Comparison of ENCODE assay signal across 18 cellular contexts in the genomic region with DNA sequence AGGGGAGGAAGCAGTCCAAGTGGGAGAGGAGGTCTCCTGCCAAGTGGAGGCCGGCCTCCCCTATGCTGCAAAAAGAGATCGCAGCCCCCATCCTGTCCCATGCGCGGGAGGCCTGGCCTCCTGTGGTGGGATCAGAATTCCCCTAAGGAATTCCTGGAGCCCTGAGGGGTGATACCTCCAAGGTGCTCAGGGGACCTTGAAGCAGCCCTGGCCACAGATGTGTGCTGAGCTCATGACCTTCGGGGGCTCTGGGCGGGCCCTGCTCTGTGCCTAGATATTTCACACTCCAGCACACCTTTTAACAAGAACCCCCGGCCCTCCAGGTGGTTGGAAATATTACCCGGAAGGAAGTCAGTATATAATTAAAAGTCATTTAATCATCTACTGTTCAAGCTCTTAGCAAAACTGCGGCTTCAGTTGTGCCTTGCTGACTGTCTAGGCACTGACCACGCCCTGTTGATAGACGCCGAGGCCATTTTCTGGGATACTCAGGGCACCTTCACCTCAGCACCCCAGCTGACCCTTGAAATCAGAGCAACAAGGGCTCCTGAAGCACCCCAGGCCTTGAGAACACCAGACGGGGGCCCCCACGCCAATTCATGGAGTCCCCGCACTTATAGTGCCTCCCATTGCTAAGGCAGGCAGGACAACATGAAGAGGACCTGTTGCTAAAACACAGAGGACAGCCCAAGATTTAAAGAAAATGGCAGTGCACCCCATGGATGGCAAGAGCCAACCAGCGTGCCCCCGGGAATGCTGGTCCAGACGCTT.
A peak's percentile ranks its signal among the peaks of the same experiment; 100 is the strongest.
DNase-seq lines count a peak whose midpoint lies in the region; ATAC-seq and TF ChIP-seq lines count a peak whose summit lies in the region.
"Had no signal": no experiment of that assay in that cellular context is flagged by ENCODE, and none has a peak within 500 bp of the region (broad histone marks: within the 10 kb centered on the region; RNA-seq: fewer than 3 reads in every experiment).

No MANE protein-coding gene starts in this region.

- ATAC-seq in Right ventricle myocardium superior (ENCODE audit: poor library complexity), result no peak
- no peak for ATAC-seq in left ventricle myocardium superior
- no peak for ATAC-seq in lung (ENCODE audit: insufficient read depth, low FRiP score)
- ATAC-seq: A549, K562 had no signal

- no peak for TF ChIP-seq POLR2A in vagina (IDR thresholded peaks at IDR 0.05)

- no peak for TF ChIP-seq CTCF in coronary artery (IDR thresholded peaks at IDR 0.05)
- no peak for TF ChIP-seq CTCF in lung (IDR thresholded peaks at IDR 0.05; ENCODE audit: control extremely low read depth, extremely low read depth)
- TF ChIP-seq CTCF in vagina (IDR thresholded peaks at IDR 0.05), result no peak

- H3K4me3 ChIP-seq in coronary artery (no peak overlapping the region), lung (no peak overlapping the region), vagina (no peak overlapping the region), SJCRH30 (no peak overlapping the region)
- H3K4me3 ChIP-seq: A549, K562, MG63 had no signal

- H3K27me3 ChIP-seq in lung (ENCODE audit: control insufficient read depth, insufficient read depth) (no peaks in the 10 kb centered on the region), vagina (no peaks in the 10 kb centered on the region), SJCRH30 (no peaks in the 10 kb centered on the region)
- H3K27me3 ChIP-seq: BE2C, MG63 had no signal

- intact Hi-C loops in Right ventricle myocardium superior (cut with DNase I) (no loop called here), left ventricle myocardium superior (cut with micrococcal nuclease) (no loop called here), vagina (cut with DNase I) (no loop called here)

- in situ Hi-C loops in ACHN (cut with HindIII; ENCODE audit: low pct_ligation_motif_present, low pct_unique_long_range_greater_than_20kb, low sequenced_read_pairs), result no loop called here

- H3K27ac ChIP-seq in coronary artery, result no peak overlapping the region
- H3K27ac ChIP-seq in lung (ENCODE audit: low read depth in 1 of 2, low read length in 1 of 2), result no peak overlapping the region
- H3K27ac ChIP-seq in vagina, result no peak overlapping the region
- no peak overlapping the region for H3K27ac ChIP-seq in SJCRH30
- H3K27ac ChIP-seq: A549 had no signal

- WGBS in lung, 2 donors, result 96% methylated on average over 18 of the region's 18 CpGs

- H3K9me3 ChIP-seq in lung (ENCODE audit: control insufficient read depth in 2 of 2, insufficient read depth in 1 of 2, low read length in 1 of 2), result peaks cover 0 to 4% of the 10 kb centered on the region in 2 donors
- H3K9me3 ChIP-seq in vagina, result no peaks in the 10 kb centered on the region
- H3K9me3 ChIP-seq in SJCRH30 (replicated peaks), result no peaks in the 10 kb centered on the region
- H3K9me3 ChIP-seq: A549, BE2C, MG63 had no signal

- H3K36me3 ChIP-seq in lung (ENCODE audit: control insufficient read depth in 2 of 2, insufficient read depth in 2 of 2, low read length in 2 of 2) (no peaks in the 10 kb centered on the region), vagina (no peaks in the 10 kb centered on the region), SJCRH30 (no peaks in the 10 kb centered on the region)
- H3K36me3 ChIP-seq: BE2C, MG63 had no signal

- DNase-seq in Right ventricle myocardium superior (peak; percentile 18), left ventricle myocardium superior (no peak), coronary artery (ENCODE audit: low spot score) (peak; percentile 46), lung (ENCODE audit: low spot score) (peak; percentile 17), vagina (ENCODE audit: extremely low spot score in 2 of 2) (peak; percentile 67 to 75), ACHN (no peak), SJCRH30 (no peak)
- DNase-seq in activated CD4-positive, alpha-beta T cell treated with anti-CD3 and anti-CD28 coated beads for 4 hours, result no peak
- DNase-seq: BE2C, DMS79, HFFc6, MG63, NCI-H1417, NCI-H1694 treated with DMSO at 0.1 percent for 48 hours, NCI-H446, NCI-H526 had no signal

- H3K4me1 ChIP-seq in lung (ENCODE audit: control insufficient read depth in 2 of 2, insufficient read depth in 2 of 2, low read length in 2 of 2), result peaks cover 0 to 4% of the 10 kb centered on the region in 2 donors
- H3K4me1 ChIP-seq in vagina, result peaks cover 3% of the 10 kb centered on the region
- no peaks in the 10 kb centered on the region for H3K4me1 ChIP-seq in SJCRH30
- H3K4me1 ChIP-seq: BE2C had no signal

Comparison
In these comparisons a context has a peak if more than half of its experiments do, and no peak if none do; other contexts are left out.
1. DNase-seq: peak in Right ventricle myocardium superior (single experiment), coronary artery (single experiment), lung (single experiment) and vagina (2 of 2); none in left ventricle myocardium superior (single experiment), activated CD4-positive, alpha-beta T cell treated with anti-CD3 and anti-CD28 coated beads for 4 hours (0 of 2), ACHN (single experiment) and SJCRH30 (0 of 2).